Comparison of ENCODE assay signal across 21 cellular contexts in the genomic region with DNA sequence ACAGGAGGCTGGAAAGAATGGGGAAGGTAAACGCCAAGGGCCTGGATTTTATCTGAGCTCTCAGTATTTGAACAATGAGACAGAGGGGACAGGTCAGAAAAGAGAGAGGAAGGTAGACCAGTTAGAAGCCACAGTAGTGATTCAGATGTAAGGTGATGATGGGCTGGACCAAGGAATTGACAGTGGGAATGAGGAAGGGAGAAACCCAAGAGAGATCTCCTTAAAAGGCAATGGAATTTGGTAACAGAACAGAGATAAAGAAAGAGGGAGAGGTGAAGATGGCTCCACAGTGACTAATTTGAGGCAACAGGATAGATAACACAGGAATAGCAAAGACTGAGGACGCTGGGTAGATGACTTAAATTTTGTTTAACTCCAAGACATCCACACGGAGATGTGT. TPM values are rescaled to one million over a fixed set of nuclear protein-coding genes. Genes with fewer than 3 reads are reported as not detected.
A peak's percentile ranks its signal among the peaks of the same experiment; 100 is the strongest.
DNase-seq lines count a peak whose midpoint lies in the region; ATAC-seq and TF ChIP-seq lines count a peak whose summit lies in the region.
"Had no signal": no experiment of that assay in that cellular context is flagged by ENCODE, and none has a peak within 500 bp of the region (broad histone marks: within the 10 kb centered on the region; RNA-seq: fewer than 3 reads in every experiment).

No MANE protein-coding gene starts in this region.

- no peaks in the 10 kb centered on the region; the same call in 1 of the 2 replicates for H3K9me3 Mint-ChIP-seq in HFFc6
- H3K9me3 Mint-ChIP-seq in activated CD8-positive, alpha-beta memory T cell treated with anti-CD3 and anti-CD28 coated beads, Interleukin-2, amount 10 ng/mL, durations not matched to agents 7 days and 5 days (ENCODE audit: low read depth) = no peaks in the 10 kb centered on the region
- H3K9me3 Mint-ChIP-seq: activated naive CD8-positive, alpha-beta T cell treated with anti-CD3 and anti-CD28 coated beads for 36 hours; T-cell had no signal

- ATAC-seq in SK-N-SH treated with all-trans-retinoic acid at 6 μM for 48 hours (peak; percentile 13; the same call in 2 of the 3 replicates), GM19351 (IDR thresholded peaks at IDR 0.05; ENCODE audit: unreplicated experiment) (no peak)
- no peak for ATAC-seq in activated CD8-positive, alpha-beta memory T cell treated with anti-CD3 and anti-CD28 coated beads, Interleukin-2, amount 10 ng/mL, durations not matched to agents 7 days and 5 days
- ATAC-seq: lower lobe of right lung, T-cell had no signal

- TF ChIP-seq CTCF in HFFc6 (IDR thresholded peaks at IDR 0.05) = no peak

- no peak overlapping the region for H3K4me3 Mint-ChIP-seq in HFFc6
- no peak overlapping the region for H3K4me3 Mint-ChIP-seq in activated CD8-positive, alpha-beta memory T cell treated with anti-CD3 and anti-CD28 coated beads, Interleukin-2, amount 10 ng/mL, durations not matched to agents 7 days and 5 days
- H3K4me3 Mint-ChIP-seq: activated CD4-positive, alpha-beta T cell treated with anti-CD3 and anti-CD28 coated beads, Interleukin-2, amount 10 ng/mL, durations not matched to agents 24 days and 14 days; activated naive CD8-positive, alpha-beta T cell treated with anti-CD3 and anti-CD28 coated beads for 36 hours; brain; CD4-positive, CD25-positive, alpha-beta regulatory T cell; T-cell had no signal

- H3K4me1 Mint-ChIP-seq in HFFc6 (ENCODE audit: low read depth) = peaks cover 52% of the 10 kb centered on the region
- peaks cover 12% of the 10 kb centered on the region for H3K4me1 Mint-ChIP-seq in activated CD8-positive, alpha-beta memory T cell treated with anti-CD3 and anti-CD28 coated beads, Interleukin-2, amount 10 ng/mL, durations not matched to agents 7 days and 5 days
- H3K4me1 Mint-ChIP-seq: brain had no signal

- DNase-seq in A172 (ENCODE audit: low spot score) (peak; percentile 79), HFFc6 (no peak), iPS-NIHi7 (ENCODE audit: extremely low spot score) (peak; percentile 56), NCI-H526 treated with DMSO at 0.1 percent for 48 hours (lab: John Stamatoyannopoulos, UW) (no peak)
- no peak for DNase-seq in activated CD4-positive, alpha-beta T cell treated with anti-CD3 and anti-CD28 coated beads for 4 hours
- no peak for DNase-seq in activated CD8-positive, alpha-beta memory T cell treated with anti-CD3 and anti-CD28 coated beads, Interleukin-2, amount 10 ng/mL, durations not matched to agents 7 days and 5 days
- DNase-seq: activated CD4-positive, alpha-beta T cell treated with anti-CD3 and anti-CD28 coated beads, Interleukin-2, amount 10 ng/mL, durations not matched to agents 24 days and 14 days; activated naive CD8-positive, alpha-beta T cell treated with anti-CD3 and anti-CD28 coated beads for 36 hours; CD4-positive, CD25-positive, alpha-beta regulatory T cell; GF-D8; lower lobe of right lung; naive B cell; NCI-H1417 treated with DMSO at 0.1 percent for 48 hours; NCI-H2107; NCI-H510A treated with DMSO at 0.1 percent for 48 hours; ovary; Right ventricle myocardium superior; T-cell had no signal

- peak overlapping the region; percentile 30; the same call in 1 of the 2 replicates for H3K27ac Mint-ChIP-seq in HFFc6
- no peak overlapping the region for H3K27ac Mint-ChIP-seq in activated CD8-positive, alpha-beta memory T cell treated with anti-CD3 and anti-CD28 coated beads, Interleukin-2, amount 10 ng/mL, durations not matched to agents 7 days and 5 days
- H3K27ac Mint-ChIP-seq: activated CD4-positive, alpha-beta T cell treated with anti-CD3 and anti-CD28 coated beads, Interleukin-2, amount 10 ng/mL, durations not matched to agents 24 days and 14 days; activated naive CD8-positive, alpha-beta T cell treated with anti-CD3 and anti-CD28 coated beads for 36 hours; brain; CD4-positive, CD25-positive, alpha-beta regulatory T cell; T-cell had no signal

- H3K36me3 Mint-ChIP-seq in HFFc6 (ENCODE audit: low read depth) = 0 out of 2 replicates have a peak, but pooled peaks cover 4% of the 10 kb centered on the region
- no peaks in the 10 kb centered on the region for H3K36me3 Mint-ChIP-seq in activated CD8-positive, alpha-beta memory T cell treated with anti-CD3 and anti-CD28 coated beads, Interleukin-2, amount 10 ng/mL, durations not matched to agents 7 days and 5 days
- H3K36me3 Mint-ChIP-seq: activated naive CD8-positive, alpha-beta T cell treated with anti-CD3 and anti-CD28 coated beads for 36 hours; brain; CD4-positive, CD25-positive, alpha-beta regulatory T cell; naive B cell; T-cell had no signal

- CTCF ChIA-PET in activated CD8-positive, alpha-beta memory T cell treated with anti-CD3 and anti-CD28 coated beads, Interleukin-2, amount 10 ng/mL, durations not matched to agents 7 days and 5 days (lab: Charles Lee) = no interaction called here

- H3K27me3 Mint-ChIP-seq in HFFc6 (ENCODE audit: insufficient read depth) = no peaks in the 10 kb centered on the region
- H3K27me3 Mint-ChIP-seq in activated CD8-positive, alpha-beta memory T cell treated with anti-CD3 and anti-CD28 coated beads, Interleukin-2, amount 10 ng/mL, durations not matched to agents 7 days and 5 days = peaks cover 23% of the 10 kb centered on the region

TF ChIP-seq in SK-N-SH treated with all-trans-retinoic acid at 6 μM for 48 hours, 23 proteins besides CTCF, POLR2A, EP300 and RAD21:
- TF ChIP-seq ZNF8 (CRISPR knock-in tag; IDR thresholded peaks at IDR 0.05) (no peak), TOX (CRISPR knock-in tag; IDR thresholded peaks at IDR 0.05; ENCODE audit: borderline replicate concordance) (no peak), PPARA (CRISPR knock-in tag; IDR thresholded peaks at IDR 0.05; ENCODE audit: borderline replicate concordance) (no peak), ISL1 (CRISPR knock-in tag; IDR thresholded peaks at IDR 0.05) (no peak), ZNF565 (CRISPR knock-in tag; conservative IDR thresholded peaks at IDR 0.05; ENCODE audit: low read depth) (no peak), GLIS3 (CRISPR knock-in tag; IDR thresholded peaks at IDR 0.05) (no peak)
- TF ChIP-seq, protein P1, sequence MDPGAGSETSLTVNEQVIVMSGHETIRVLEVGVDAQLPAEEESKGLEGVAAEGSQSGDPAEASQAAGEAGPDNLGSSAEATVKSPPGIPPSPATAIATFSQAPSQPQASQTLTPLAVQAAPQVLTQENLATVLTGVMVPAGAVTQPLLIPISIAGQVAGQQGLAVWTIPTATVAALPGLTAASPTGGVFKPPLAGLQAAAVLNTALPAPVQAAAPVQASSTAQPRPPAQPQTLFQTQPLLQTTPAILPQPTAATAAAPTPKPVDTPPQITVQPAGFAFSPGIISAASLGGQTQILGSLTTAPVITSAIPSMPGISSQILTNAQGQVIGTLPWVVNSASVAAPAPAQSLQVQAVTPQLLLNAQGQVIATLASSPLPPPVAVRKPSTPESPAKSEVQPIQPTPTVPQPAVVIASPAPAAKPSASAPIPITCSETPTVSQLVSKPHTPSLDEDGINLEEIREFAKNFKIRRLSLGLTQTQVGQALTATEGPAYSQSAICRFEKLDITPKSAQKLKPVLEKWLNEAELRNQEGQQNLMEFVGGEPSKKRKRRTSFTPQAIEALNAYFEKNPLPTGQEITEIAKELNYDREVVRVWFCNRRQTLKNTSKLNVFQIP (CRISPR knock-in tag; IDR thresholded peaks at IDR 0.05; ENCODE audit: borderline replicate concordance, low read depth) = no peak

RNA-seq across cellular contexts. Expression of a gene that starts 11.4 kb away (rescaled TPM):
- 47.2 and 71.4 TPM in 2 replicates for total RNA-seq in A172 (2014; rRNA removed; shearing (Covaris generic))
- total RNA-seq in HFFc6 (2021; fragmentation: NEBNext Ultra II Directional; extraction: Animal tissue kit (Norgen Biotek cat#: 25700)) = 100 to 1,000 TPM in 4 of 6 experiments, 10 to 100 TPM in 2; 88.6 to 126 (median 105) TPM
- 10 to 100 TPM; 38.5 to 75.6 TPM for total RNA-seq in activated CD8-positive, alpha-beta memory T cell treated with anti-CD3 and anti-CD28 coated beads, Interleukin-2, amount 10 ng/mL, durations not matched to agents 7 days and 5 days

Comparison
In these comparisons a context has a peak if more than half of its experiments do, and no peak if none do; other contexts are left out.
1. DNase-seq: peak in A172 (single experiment) and iPS-NIHi7 (single experiment); none in HFFc6 (single experiment), NCI-H526 treated with DMSO at 0.1 percent for 48 hours (single experiment), activated CD4-positive, alpha-beta T cell treated with anti-CD3 and anti-CD28 coated beads for 4 hours (0 of 2) and activated CD8-positive, alpha-beta memory T cell treated with anti-CD3 and anti-CD28 coated beads, Interleukin-2, amount 10 ng/mL, durations not matched to agents 7 days and 5 days (single experiment).